24 cellular contexts compared by ENCODE assay signal in genomic region chr3:186073641-186074040, GRCh38.
"Had no signal": no experiment of that assay in that cellular context is flagged by ENCODE, and none has a peak within 500 bp of the region (broad histone marks: within the 10 kb centered on the region; RNA-seq: fewer than 3 reads in every experiment).

No MANE protein-coding gene starts in this region.

- ATAC-seq: effector memory CD8-positive, alpha-beta T cell; heart left ventricle; naive thymus-derived CD4-positive, alpha-beta T cell; sciatic nerve; stimulated activated memory B cell treated with anti-CD40 and anti-IgM and Interleukin-4, amounts not matched to agents 10 μg/mL and 1 μg/mL and 100 μg/mL, for 72 hours; stimulated activated naive CD8-positive, alpha-beta T cell treated with anti-CD3 and anti-CD28 coated beads, Interleukin-15, amount 100 ng/mL, for 72 hours had no signal

- FAIRE-seq: colon, frontal cortex, islet of Langerhans had no signal

- H3K9me3 Mint-ChIP-seq: dendritic cell treated with granulocyte-macrophage colony-stimulating factor and Interleukin-4, amounts not matched to agents 40 ng/mL and 50 ng/mL, for 4 days had no signal

- DNase-seq: effector memory CD8-positive, alpha-beta T cell; heart left ventricle; hippocampal formation; kidney glomerular epithelial cell; mesendoderm; naive thymus-derived CD4-positive, alpha-beta T cell; nephron progenitor cell; posterior cingulate gyrus; spleen; stimulated activated CD4-positive, alpha-beta T cell treated with anti-CD3 and anti-CD28 coated beads, Interleukin-15, amount 100 ng/mL, for 24 hours; stimulated activated CD4-positive, alpha-beta T cell treated with anti-CD3 and anti-CD28 coated beads, Interleukin-1b, Interleukin-23, amount 100 ng/mL, for 48 hours; stimulated activated CD4-positive, alpha-beta T cell treated with anti-CD3 and anti-CD28 coated beads, Interleukin-4, amount 100 ng/mL, for 24 hours; stimulated activated naive CD8-positive, alpha-beta T cell treated with anti-CD3 and anti-CD28 coated beads, Interleukin-15, amount 100 ng/mL, for 72 hours; testis had no signal

- H3K27ac Mint-ChIP-seq: dendritic cell treated with granulocyte-macrophage colony-stimulating factor and Interleukin-4, amounts not matched to agents 40 ng/mL and 50 ng/mL, for 4 days; effector memory CD8-positive, alpha-beta T cell; naive thymus-derived CD4-positive, alpha-beta T cell; nephron progenitor cell; stimulated activated memory B cell treated with anti-CD40 and anti-IgM and Interleukin-4, amounts not matched to agents 10 μg/mL and 1 μg/mL and 100 μg/mL, for 72 hours had no signal

- H3K27ac ChIP-seq: epithelial cell of prostate, esophagus muscularis mucosa, heart left ventricle, neutrophil, spleen, testis, tibial nerve had no signal

- H3K27me3 ChIP-seq: esophagus muscularis mucosa, heart left ventricle, neutrophil, spleen, testis, tibial nerve had no signal

- H3K36me3 ChIP-seq: neutrophil had no signal

- H3K9me3 ChIP-seq: esophagus muscularis mucosa, neutrophil, testis had no signal

- H3K27me3 Mint-ChIP-seq: dendritic cell treated with granulocyte-macrophage colony-stimulating factor and Interleukin-4, amounts not matched to agents 40 ng/mL and 50 ng/mL, for 4 days; stimulated activated memory B cell treated with anti-CD40 and anti-IgM and Interleukin-4, amounts not matched to agents 10 μg/mL and 1 μg/mL and 100 μg/mL, for 72 hours had no signal

- H3K4me1 Mint-ChIP-seq: stimulated activated memory B cell treated with anti-CD40 and anti-IgM and Interleukin-4, amounts not matched to agents 10 μg/mL and 1 μg/mL and 100 μg/mL, for 72 hours had no signal

- H3K4me3 Mint-ChIP-seq: dendritic cell treated with granulocyte-macrophage colony-stimulating factor and Interleukin-4, amounts not matched to agents 40 ng/mL and 50 ng/mL, for 4 days; effector memory CD8-positive, alpha-beta T cell; naive thymus-derived CD4-positive, alpha-beta T cell; nephron progenitor cell; stimulated activated memory B cell treated with anti-CD40 and anti-IgM and Interleukin-4, amounts not matched to agents 10 μg/mL and 1 μg/mL and 100 μg/mL, for 72 hours; stimulated activated naive CD8-positive, alpha-beta T cell treated with anti-CD3 and anti-CD28 coated beads, Interleukin-15, amount 100 ng/mL, for 72 hours had no signal

- H3K4me3 ChIP-seq: esophagus muscularis mucosa, heart left ventricle, spleen, testis, tibial nerve had no signal

- H3K4me1 ChIP-seq: esophagus muscularis mucosa, testis, tibial nerve had no signal
